28 cellular contexts compared by ENCODE assay signal in the genomic region with DNA sequence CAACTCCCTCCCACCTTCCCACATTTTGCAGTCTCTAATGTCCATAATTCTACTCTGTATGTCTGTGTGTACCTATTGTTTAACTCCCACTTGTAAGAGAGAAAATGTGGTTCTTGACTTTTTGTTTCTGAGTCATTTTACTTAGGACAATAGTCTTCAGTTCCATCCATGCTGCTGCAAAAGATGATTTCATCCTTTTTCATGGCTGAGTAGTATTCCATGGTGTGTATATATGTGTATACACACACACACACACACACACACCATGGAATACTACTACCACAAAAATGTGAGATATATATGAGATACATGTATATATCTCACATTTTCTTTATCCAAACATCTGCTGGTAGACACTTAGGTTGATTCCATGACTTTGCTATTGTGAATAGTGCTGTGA.
"Had no signal": no experiment of that assay in that cellular context is flagged by ENCODE, and none has a peak within 500 bp of the region (broad histone marks: within the 10 kb centered on the region; RNA-seq: fewer than 3 reads in every experiment).

No MANE protein-coding gene starts in this region.

- H3K4me1 ChIP-seq: colonic mucosa, esophagus muscularis mucosa, esophagus squamous epithelium, foreskin keratinocyte, gastrocnemius medialis, gastroesophageal sphincter, heart left ventricle, heart right ventricle had no signal

- ATAC-seq: effector memory CD8-positive, alpha-beta T cell; esophagus mucosa; foreskin keratinocyte; gastrocnemius medialis; gastroesophageal sphincter; heart left ventricle; heart right ventricle had no signal

- DNase-seq: colonic mucosa; cortex of kidney; dermis blood vessel endothelial cell; dorsolateral prefrontal cortex; effector CD4-positive, alpha-beta T cell; effector CD8-positive, alpha-beta T cell; effector memory CD4-positive, alpha-beta T cell; effector memory CD8-positive, alpha-beta T cell; endodermal cell; erythroblast; esophagus squamous epithelium; foreskin fibroblast; foreskin keratinocyte; foreskin melanocyte; gastrocnemius medialis; glutamatergic neuron; head of caudate nucleus; heart left ventricle; heart right ventricle had no signal

- H3K27ac ChIP-seq: colonic mucosa, coronary artery, dorsolateral prefrontal cortex, epithelial cell of prostate, esophagus muscularis mucosa, esophagus squamous epithelium, foreskin keratinocyte, gastrocnemius medialis, gastroesophageal sphincter, heart left ventricle, heart right ventricle had no signal

- FAIRE-seq: colon, endometrium, endothelial cell of umbilical vein, frontal cortex had no signal

- H3K9me3 ChIP-seq: colonic mucosa, esophagus squamous epithelium, gastrocnemius medialis had no signal

- H3K27me3 ChIP-seq: colonic mucosa, dorsolateral prefrontal cortex, esophagus muscularis mucosa, esophagus squamous epithelium, foreskin keratinocyte, gastrocnemius medialis, gastroesophageal sphincter, heart left ventricle, heart right ventricle had no signal

- H3K4me3 ChIP-seq: colonic mucosa, coronary artery, dorsolateral prefrontal cortex, esophagus muscularis mucosa, esophagus squamous epithelium, gastrocnemius medialis, gastroesophageal sphincter, heart left ventricle, heart right ventricle had no signal

- H3K36me3 ChIP-seq: colonic mucosa, esophagus muscularis mucosa, esophagus squamous epithelium, gastrocnemius medialis, gastroesophageal sphincter, heart left ventricle, heart right ventricle had no signal
